In the genomic region with DNA sequence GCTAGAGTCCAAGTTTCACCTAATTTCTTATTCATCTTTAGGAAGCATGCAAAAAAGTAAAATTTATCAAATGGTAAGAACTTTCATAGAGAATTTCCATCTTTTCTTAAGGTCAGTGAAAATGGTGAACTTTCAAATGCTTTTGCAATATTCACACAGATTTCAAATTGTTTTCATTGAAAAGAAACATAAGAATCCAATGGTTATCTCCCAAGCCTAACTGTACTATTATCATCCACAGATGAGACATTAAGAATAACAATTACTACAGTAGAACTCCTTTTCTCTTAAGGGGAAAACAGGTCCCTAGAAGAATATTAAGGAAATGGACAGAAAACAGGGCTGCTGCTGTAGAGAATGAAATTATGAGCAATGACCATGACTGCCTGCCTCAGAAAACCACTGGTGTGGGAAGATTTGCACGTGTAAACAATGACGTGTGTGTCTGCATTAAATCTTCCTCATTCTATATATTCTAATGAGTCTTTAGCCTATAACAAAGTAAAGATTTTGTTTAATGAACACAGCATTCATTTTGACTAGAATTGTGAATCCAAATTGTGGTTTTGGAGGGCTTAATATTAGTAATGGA, we compare ENCODE assay signal across 24 cellular contexts.
DNase-seq lines count a peak whose midpoint lies in the region; ATAC-seq and TF ChIP-seq lines count a peak whose summit lies in the region.
"Had no signal": no experiment of that assay in that cellular context is flagged by ENCODE, and none has a peak within 500 bp of the region (broad histone marks: within the 10 kb centered on the region; RNA-seq: fewer than 3 reads in every experiment).

No MANE protein-coding gene starts in this region.

- CTCF ChIA-PET in WTC11 (lab: Charles Lee) = no interaction called here

- H3K4me1 ChIP-seq in left ventricle myocardium inferior = peaks cover 3% of the 10 kb centered on the region

- H3K36me3 ChIP-seq in left ventricle myocardium inferior = no peaks in the 10 kb centered on the region
- H3K36me3 ChIP-seq: BLaER1 treated with 17β-estradiol and CSF1 and Interleukin-3, amounts not matched to agents 10 nM and 100 nM had no signal

- H3K4me3 Mint-ChIP-seq in nephron = peak overlapping the region; percentile 87 to 88 (median 88)
- no peak overlapping the region for H3K4me3 Mint-ChIP-seq in WTC11
- H3K4me3 Mint-ChIP-seq: CD4-positive, alpha-beta T cell had no signal

- no peak for TF ChIP-seq CTCF in nephron (IDR thresholded peaks at IDR 0.05; ENCODE audit: unreplicated experiment in 3 of 3)
- TF ChIP-seq CTCF in WTC11 (IDR thresholded peaks at IDR 0.05) = no peak
- TF ChIP-seq CTCF in left ventricle myocardium inferior (IDR thresholded peaks at IDR 0.05; ENCODE audit: borderline replicate concordance) = no peak

- POLR2A ChIA-PET in WTC11 (lab: Charles Lee) = no interaction called here

- peak overlapping the region; percentile 36 for H3K27ac ChIP-seq in temporal lobe (ENCODE audit: low read depth, low read length)
- no peak overlapping the region for H3K27ac ChIP-seq in left ventricle myocardium inferior (replicated peaks)
- H3K27ac ChIP-seq: GM23248, RWPE1 had no signal

- ATAC-seq in activated CD4-positive, CD25-positive, alpha-beta regulatory T cell treated with anti-CD3 and anti-CD28 coated beads, Interleukin-2, amount 50 U/mL, for 24 hours = no peak
- no peak for ATAC-seq in WTC11
- ATAC-seq: K562, Panc1 had no signal

- peaks cover 4% of the 10 kb centered on the region for H3K27me3 Mint-ChIP-seq in nephron (ENCODE audit: low read depth)
- peaks cover 87% of the 10 kb centered on the region for H3K27me3 Mint-ChIP-seq in WTC11 (ENCODE audit: low read depth)

- H3K36me3 Mint-ChIP-seq in nephron (ENCODE audit: low read depth) (peaks cover 10% of the 10 kb centered on the region), WTC11 (no peaks in the 10 kb centered on the region)

- intact Hi-C loops in left ventricle myocardium inferior (cut with micrococcal nuclease) = no loop called here

- peaks cover 24% of the 10 kb centered on the region for H3K27me3 ChIP-seq in left ventricle myocardium inferior (ENCODE audit: low read depth)
- H3K27me3 ChIP-seq: BLaER1 treated with 17β-estradiol and CSF1 and Interleukin-3, amounts not matched to agents 10 nM and 100 nM had no signal

- DNase-seq in globus pallidus (ENCODE audit: low spot score) (peak; percentile 50), WTC11 (ENCODE audit: low spot score) (no peak), left ventricle myocardium inferior (no peak)
- DNase-seq: AML-193; CD4-positive, alpha-beta T cell; COR-L47; DMS53; GM23248; H7; Kasumi-1; NCI-H1436; NCI-H187 treated with DMSO at 0.1 percent for 48 hours; NCI-H2171 treated with DMSO at 0.1 percent for 48 hours; NCI-H748 treated with DMSO at 0.1 percent for 48 hours; NK-92 treated with Interleukin-12 subunit alpha and Interleukin-12 subunit beta, amount 100 ng/mL, for 24 hours; SHP77 had no signal

- peaks cover 39% of the 10 kb centered on the region for H3K4me1 Mint-ChIP-seq in nephron
- H3K4me1 Mint-ChIP-seq in WTC11 = peaks cover 25% of the 10 kb centered on the region

- H3K9me3 Mint-ChIP-seq in nephron = no peaks in the 10 kb centered on the region
- H3K9me3 Mint-ChIP-seq in WTC11 = no peaks in the 10 kb centered on the region
- H3K9me3 Mint-ChIP-seq: CD4-positive, alpha-beta T cell had no signal

- no peaks in the 10 kb centered on the region for H3K9me3 ChIP-seq in left ventricle myocardium inferior (replicated peaks)

- no peak overlapping the region for H3K4me3 ChIP-seq in left ventricle myocardium inferior
- H3K4me3 ChIP-seq: BLaER1 treated with 17β-estradiol and CSF1 and Interleukin-3, amounts not matched to agents 10 nM and 100 nM; GM23248; K562 had no signal

- peak overlapping the region; percentile 30 to 94 (median 69) for H3K27ac Mint-ChIP-seq in nephron
- H3K27ac Mint-ChIP-seq in WTC11 = no peak overlapping the region
- H3K27ac Mint-ChIP-seq: CD4-positive, alpha-beta T cell had no signal

TF ChIP-seq in PFSK-1, 5 proteins besides CTCF, POLR2A, EP300 and RAD21:
- TF ChIP-seq SIN3A (IDR thresholded peaks at IDR 0.05; ENCODE audit: borderline replicate concordance, insufficient read depth, low read length) = peak; percentile 76; the same call in 1 of the 2 replicates
- TF ChIP-seq, protein P1, sequence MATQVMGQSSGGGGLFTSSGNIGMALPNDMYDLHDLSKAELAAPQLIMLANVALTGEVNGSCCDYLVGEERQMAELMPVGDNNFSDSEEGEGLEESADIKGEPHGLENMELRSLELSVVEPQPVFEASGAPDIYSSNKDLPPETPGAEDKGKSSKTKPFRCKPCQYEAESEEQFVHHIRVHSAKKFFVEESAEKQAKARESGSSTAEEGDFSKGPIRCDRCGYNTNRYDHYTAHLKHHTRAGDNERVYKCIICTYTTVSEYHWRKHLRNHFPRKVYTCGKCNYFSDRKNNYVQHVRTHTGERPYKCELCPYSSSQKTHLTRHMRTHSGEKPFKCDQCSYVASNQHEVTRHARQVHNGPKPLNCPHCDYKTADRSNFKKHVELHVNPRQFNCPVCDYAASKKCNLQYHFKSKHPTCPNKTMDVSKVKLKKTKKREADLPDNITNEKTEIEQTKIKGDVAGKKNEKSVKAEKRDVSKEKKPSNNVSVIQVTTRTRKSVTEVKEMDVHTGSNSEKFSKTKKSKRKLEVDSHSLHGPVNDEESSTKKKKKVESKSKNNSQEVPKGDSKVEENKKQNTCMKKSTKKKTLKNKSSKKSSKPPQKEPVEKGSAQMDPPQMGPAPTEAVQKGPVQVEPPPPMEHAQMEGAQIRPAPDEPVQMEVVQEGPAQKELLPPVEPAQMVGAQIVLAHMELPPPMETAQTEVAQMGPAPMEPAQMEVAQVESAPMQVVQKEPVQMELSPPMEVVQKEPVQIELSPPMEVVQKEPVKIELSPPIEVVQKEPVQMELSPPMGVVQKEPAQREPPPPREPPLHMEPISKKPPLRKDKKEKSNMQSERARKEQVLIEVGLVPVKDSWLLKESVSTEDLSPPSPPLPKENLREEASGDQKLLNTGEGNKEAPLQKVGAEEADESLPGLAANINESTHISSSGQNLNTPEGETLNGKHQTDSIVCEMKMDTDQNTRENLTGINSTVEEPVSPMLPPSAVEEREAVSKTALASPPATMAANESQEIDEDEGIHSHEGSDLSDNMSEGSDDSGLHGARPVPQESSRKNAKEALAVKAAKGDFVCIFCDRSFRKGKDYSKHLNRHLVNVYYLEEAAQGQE (IDR thresholded peaks at IDR 0.05; ENCODE audit: insufficient read depth in 1 of 2, low read depth in 2 of 2, low read length in 2 of 2) = no peak
TF ChIP-seq in PFSK-1: peak in this region for 1.

TF ChIP-seq in WTC11, 78 proteins besides CTCF, POLR2A, EP300 and RAD21:
- TF ChIP-seq, protein P2, sequence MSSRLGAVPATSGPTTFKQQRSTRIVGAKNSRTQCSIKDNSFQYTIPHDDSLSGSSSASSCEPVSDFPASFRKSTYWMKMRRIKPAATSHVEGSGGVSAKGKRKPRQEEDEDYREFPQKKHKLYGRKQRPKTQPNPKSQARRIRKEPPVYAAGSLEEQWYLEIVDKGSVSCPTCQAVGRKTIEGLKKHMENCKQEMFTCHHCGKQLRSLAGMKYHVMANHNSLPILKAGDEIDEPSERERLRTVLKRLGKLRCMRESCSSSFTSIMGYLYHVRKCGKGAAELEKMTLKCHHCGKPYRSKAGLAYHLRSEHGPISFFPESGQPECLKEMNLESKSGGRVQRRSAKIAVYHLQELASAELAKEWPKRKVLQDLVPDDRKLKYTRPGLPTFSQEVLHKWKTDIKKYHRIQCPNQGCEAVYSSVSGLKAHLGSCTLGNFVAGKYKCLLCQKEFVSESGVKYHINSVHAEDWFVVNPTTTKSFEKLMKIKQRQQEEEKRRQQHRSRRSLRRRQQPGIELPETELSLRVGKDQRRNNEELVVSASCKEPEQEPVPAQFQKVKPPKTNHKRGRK (CRISPR knock-in tag; IDR thresholded peaks at IDR 0.05; ENCODE audit: borderline replicate concordance) = no peak
- TF ChIP-seq ZNF317 (CRISPR knock-in tag; IDR thresholded peaks at IDR 0.05; ENCODE audit: borderline replicate concordance, low read depth) = no peak
- TF ChIP-seq, protein P3, sequence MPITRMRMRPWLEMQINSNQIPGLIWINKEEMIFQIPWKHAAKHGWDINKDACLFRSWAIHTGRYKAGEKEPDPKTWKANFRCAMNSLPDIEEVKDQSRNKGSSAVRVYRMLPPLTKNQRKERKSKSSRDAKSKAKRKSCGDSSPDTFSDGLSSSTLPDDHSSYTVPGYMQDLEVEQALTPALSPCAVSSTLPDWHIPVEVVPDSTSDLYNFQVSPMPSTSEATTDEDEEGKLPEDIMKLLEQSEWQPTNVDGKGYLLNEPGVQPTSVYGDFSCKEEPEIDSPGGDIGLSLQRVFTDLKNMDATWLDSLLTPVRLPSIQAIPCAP (CRISPR knock-in tag; IDR thresholded peaks at IDR 0.05) = no peak
- no peak for TF ChIP-seq JUN (CRISPR knock-in tag; IDR thresholded peaks at IDR 0.05)
- no peak for TF ChIP-seq TP53 (CRISPR knock-in tag; IDR thresholded peaks at IDR 0.05)
- TF ChIP-seq ZNF263 (CRISPR knock-in tag; IDR thresholded peaks at IDR 0.05; ENCODE audit: low read depth) = no peak
- no peak for TF ChIP-seq ZNF416 (CRISPR knock-in tag; IDR thresholded peaks at IDR 0.05)
- TF ChIP-seq SMAD3 (CRISPR knock-in tag; IDR thresholded peaks at IDR 0.05; ENCODE audit: borderline replicate concordance) = no peak
- TF ChIP-seq GTF2I (CRISPR knock-in tag; conservative IDR thresholded peaks at IDR 0.05) = no peak
- TF ChIP-seq, protein P4, sequence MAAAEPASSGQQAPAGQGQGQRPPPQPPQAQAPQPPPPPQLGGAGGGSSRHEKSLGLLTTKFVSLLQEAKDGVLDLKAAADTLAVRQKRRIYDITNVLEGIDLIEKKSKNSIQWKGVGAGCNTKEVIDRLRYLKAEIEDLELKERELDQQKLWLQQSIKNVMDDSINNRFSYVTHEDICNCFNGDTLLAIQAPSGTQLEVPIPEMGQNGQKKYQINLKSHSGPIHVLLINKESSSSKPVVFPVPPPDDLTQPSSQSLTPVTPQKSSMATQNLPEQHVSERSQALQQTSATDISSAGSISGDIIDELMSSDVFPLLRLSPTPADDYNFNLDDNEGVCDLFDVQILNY (CRISPR knock-in tag; IDR thresholded peaks at IDR 0.05) = no peak
- TF ChIP-seq NR3C1 (CRISPR knock-in tag; conservative IDR thresholded peaks at IDR 0.05; ENCODE audit: low read depth) = no peak
- no peak for TF ChIP-seq FOXK1 (CRISPR knock-in tag; IDR thresholded peaks at IDR 0.05)
- no peak for TF ChIP-seq KAT7 (CRISPR knock-in tag; IDR thresholded peaks at IDR 0.05; ENCODE audit: borderline replicate concordance)
- TF ChIP-seq ZNF232 (CRISPR knock-in tag; IDR thresholded peaks at IDR 0.05) = no peak
TF ChIP-seq in WTC11: peak in this region for 0.
